In the genomic region with DNA sequence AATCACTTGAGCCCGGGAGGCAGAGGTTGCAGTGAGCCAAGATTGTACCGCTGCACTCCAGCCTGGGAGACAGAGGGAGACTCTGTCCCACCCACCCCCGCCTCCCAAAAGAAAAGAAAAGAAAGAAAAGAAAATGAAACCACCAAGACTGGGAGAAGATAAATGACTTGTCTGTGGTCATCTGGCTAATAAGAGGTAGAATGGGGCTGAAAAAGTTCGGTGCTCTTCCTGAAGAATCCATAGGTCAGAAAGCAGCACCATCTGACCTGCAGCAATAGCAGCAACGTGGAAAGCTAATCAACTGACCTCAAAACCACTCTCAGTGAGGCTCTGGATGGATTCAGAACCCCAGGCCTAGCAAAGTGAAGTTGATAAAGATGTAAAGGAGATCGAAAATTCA, we compare ENCODE assay signal across 2 cellular contexts.
TF ChIP-seq lines count a peak whose summit lies in the region.

No MANE protein-coding gene starts in this region.

TF ChIP-seq in liver, 16 proteins besides CTCF, POLR2A, EP300 and RAD21:
- TF ChIP-seq, protein P1, sequence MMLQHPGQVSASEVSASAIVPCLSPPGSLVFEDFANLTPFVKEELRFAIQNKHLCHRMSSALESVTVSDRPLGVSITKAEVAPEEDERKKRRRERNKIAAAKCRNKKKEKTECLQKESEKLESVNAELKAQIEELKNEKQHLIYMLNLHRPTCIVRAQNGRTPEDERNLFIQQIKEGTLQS (IDR thresholded peaks at IDR 0.05): no peak
- TF ChIP-seq, protein P2, sequence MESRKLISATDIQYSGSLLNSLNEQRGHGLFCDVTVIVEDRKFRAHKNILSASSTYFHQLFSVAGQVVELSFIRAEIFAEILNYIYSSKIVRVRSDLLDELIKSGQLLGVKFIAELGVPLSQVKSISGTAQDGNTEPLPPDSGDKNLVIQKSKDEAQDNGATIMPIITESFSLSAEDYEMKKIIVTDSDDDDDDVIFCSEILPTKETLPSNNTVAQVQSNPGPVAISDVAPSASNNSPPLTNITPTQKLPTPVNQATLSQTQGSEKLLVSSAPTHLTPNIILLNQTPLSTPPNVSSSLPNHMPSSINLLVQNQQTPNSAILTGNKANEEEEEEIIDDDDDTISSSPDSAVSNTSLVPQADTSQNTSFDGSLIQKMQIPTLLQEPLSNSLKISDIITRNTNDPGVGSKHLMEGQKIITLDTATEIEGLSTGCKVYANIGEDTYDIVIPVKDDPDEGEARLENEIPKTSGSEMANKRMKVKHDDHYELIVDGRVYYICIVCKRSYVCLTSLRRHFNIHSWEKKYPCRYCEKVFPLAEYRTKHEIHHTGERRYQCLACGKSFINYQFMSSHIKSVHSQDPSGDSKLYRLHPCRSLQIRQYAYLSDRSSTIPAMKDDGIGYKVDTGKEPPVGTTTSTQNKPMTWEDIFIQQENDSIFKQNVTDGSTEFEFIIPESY (IDR thresholded peaks at IDR 0.05): no peak
- TF ChIP-seq HNF4G (IDR thresholded peaks at IDR 0.05) (no peak), FOXA2 (IDR thresholded peaks at IDR 0.05) (no peak), RXRA (IDR thresholded peaks at IDR 0.05) (no peak), JUND (IDR thresholded peaks at IDR 0.05) (no peak)

TF ChIP-seq in HepG2, 621 proteins besides CTCF, POLR2A, EP300 and RAD21:
- TF ChIP-seq, protein P3, sequence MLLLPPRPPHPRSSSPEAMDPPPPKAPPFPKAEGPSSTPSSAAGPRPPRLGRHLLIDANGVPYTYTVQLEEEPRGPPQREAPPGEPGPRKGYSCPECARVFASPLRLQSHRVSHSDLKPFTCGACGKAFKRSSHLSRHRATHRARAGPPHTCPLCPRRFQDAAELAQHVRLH (CRISPR knock-in tag; IDR thresholded peaks at IDR 0.05; ENCODE audit: borderline replicate concordance, low read depth): no peak
- TF ChIP-seq, protein P4, sequence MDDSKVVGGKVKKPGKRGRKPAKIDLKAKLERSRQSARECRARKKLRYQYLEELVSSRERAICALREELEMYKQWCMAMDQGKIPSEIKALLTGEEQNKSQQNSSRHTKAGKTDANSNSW (CRISPR knock-in tag; IDR thresholded peaks at IDR 0.05; ENCODE audit: borderline replicate concordance): no peak
- TF ChIP-seq ZNF3 (CRISPR knock-in tag; IDR thresholded peaks at IDR 0.05): no peak
- no peak for TF ChIP-seq RBFOX2 (IDR thresholded peaks at IDR 0.05; ENCODE audit: low read depth, low read length)
- TF ChIP-seq ZNF781 (CRISPR knock-in tag; IDR thresholded peaks at IDR 0.05; ENCODE audit: borderline replicate concordance, not compliant biosample characterization): no peak
